In the genomic region with DNA sequence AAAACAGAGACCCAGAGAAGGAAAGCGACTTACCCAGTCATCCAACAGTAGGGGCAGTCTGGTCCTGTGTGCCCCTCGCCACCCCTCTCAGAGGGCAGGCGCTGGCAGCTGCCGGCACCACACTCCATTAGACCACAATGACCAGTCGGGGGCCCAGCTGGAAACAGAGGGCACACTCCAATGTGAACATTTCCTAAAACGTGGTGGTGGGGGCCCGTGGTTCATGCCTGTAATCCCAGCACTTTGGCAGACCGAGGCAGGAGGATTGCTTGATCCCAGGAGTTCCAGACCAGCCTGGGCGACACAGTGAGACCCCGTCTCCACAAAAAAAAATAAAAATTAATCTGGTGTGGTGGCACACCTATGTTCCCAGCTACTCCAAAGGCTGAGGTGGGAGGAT, we compare ENCODE assay signal across 11 cellular contexts. TPM values are rescaled to one million over a fixed set of nuclear protein-coding genes. Genes with fewer than 3 reads are reported as not detected.
DNase-seq lines count a peak whose midpoint lies in the region; ATAC-seq and TF ChIP-seq lines count a peak whose summit lies in the region.
"Had no signal": no experiment of that assay in that cellular context is flagged by ENCODE, and none has a peak within 500 bp of the region (broad histone marks: within the 10 kb centered on the region; RNA-seq: fewer than 3 reads in every experiment).

No MANE protein-coding gene starts in this region.

- peaks cover 34% of the 10 kb centered on the region for H4K20me1 ChIP-seq in hepatocyte (ENCODE audit: insufficient read depth, poor library complexity, severe bottlenecking)

- no peaks in the 10 kb centered on the region for H3K36me3 Mint-ChIP-seq in MCF 10A (ENCODE audit: insufficient read depth, unreplicated experiment)
- H3K36me3 Mint-ChIP-seq in T-helper 17 cell (ENCODE audit: low read depth), result no peaks in the 10 kb centered on the region
- no peaks in the 10 kb centered on the region for H3K36me3 Mint-ChIP-seq in stimulated activated effector memory CD8-positive, alpha-beta T cell treated with anti-CD3 and anti-CD28 coated beads, Interleukin-12 subunit alpha, Interleukin-12 subunit beta, amount 100 ng/mL, for 72 hours
- H3K36me3 Mint-ChIP-seq: mesothelial cell of epicardium had no signal

- H3K4me1 ChIP-seq in breast epithelium (peaks cover 0 to 14% of the 10 kb centered on the region in 2 donors), hepatocyte (ENCODE audit: insufficient read depth) (peaks cover 26% of the 10 kb centered on the region)

- H3K9me3 ChIP-seq in breast epithelium, result no peaks in the 10 kb centered on the region
- H3K9me3 ChIP-seq in T-helper 17 cell (ENCODE audit: control insufficient read depth, low read length, poor library complexity, severe bottlenecking), result no peaks in the 10 kb centered on the region
- H3K9me3 ChIP-seq in hepatocyte (ENCODE audit: low read depth), result no peaks in the 10 kb centered on the region

- ATAC-seq in T-helper 17 cell (no peak), HG03571 (IDR thresholded peaks at IDR 0.05; ENCODE audit: unreplicated experiment) (no peak)
- no peak for ATAC-seq in stimulated activated effector memory CD8-positive, alpha-beta T cell treated with anti-CD3 and anti-CD28 coated beads, Interleukin-12 subunit alpha, Interleukin-12 subunit beta, amount 100 ng/mL, for 72 hours

- H3K27me3 ChIP-seq in breast epithelium (peaks cover 0 to 4% of the 10 kb centered on the region in 2 donors), hepatocyte (no peaks in the 10 kb centered on the region)

- BruUV-seq in MCF 10A (replicated peaks; lab: Mats Ljungman, UMichigan), result no TSS peak

- no peaks in the 10 kb centered on the region for H3K9me3 Mint-ChIP-seq in MCF 10A (ENCODE audit: unreplicated experiment)
- H3K9me3 Mint-ChIP-seq in stimulated activated effector memory CD8-positive, alpha-beta T cell treated with anti-CD3 and anti-CD28 coated beads, Interleukin-12 subunit alpha, Interleukin-12 subunit beta, amount 100 ng/mL, for 72 hours, result no peaks in the 10 kb centered on the region
- H3K9me3 Mint-ChIP-seq: mesothelial cell of epicardium had no signal

- H3K9me2 ChIP-seq in hepatocyte (replicated peaks; ENCODE audit: insufficient read depth), result no peaks in the 10 kb centered on the region

- CTCF ChIA-PET in MCF 10A (lab: Yijun Ruan, JAX), result interaction anchor here (0.5 to 0.8 kb wide), 3 partner anchors 16 to 101 kb away, joined by 3 read pairs; no protein-coding TSS in a partner anchor

- peaks cover 40% of the 10 kb centered on the region for H3K79me2 ChIP-seq in hepatocyte

- H3K4me2 ChIP-seq in hepatocyte, result peak overlapping the region; percentile 86

- WGBS in hepatocyte (ENCODE audit: low lambda C conversion rate, missing lambda C conversion rate), result 95% methylated on average over 10 of the region's 10 CpGs

- intact Hi-C loops in MCF 10A (cut with micrococcal nuclease) (no loop called here), breast epithelium (cut with DNase I; ENCODE audit: low total_unique reads) (no loop called here)

- POLR2A ChIA-PET in MCF 10A (lab: Yijun Ruan, JAX), result interaction anchor here (0.7 to 3.1 kb wide), 6 partner anchors 18 to 739 kb away, joined by 3 to 16 read pairs (median 5); a partner anchor contains a TSS

- TF ChIP-seq POLR2A in breast epithelium (IDR thresholded peaks at IDR 0.05), result no peak

- DNase-seq in MCF 10A (ENCODE audit: unreplicated experiment) (no peak), breast epithelium (ENCODE audit: low spot score in 2 of 2) (no peak), T-helper 17 cell (no peak), hepatocyte (ENCODE audit: low spot score) (no peak), NK-92 (lab: John Stamatoyannopoulos, UW; ENCODE audit: unreplicated experiment) (no peak), NCI-H1436 treated with DMSO at 0.1 percent for 48 hours (lab: John Stamatoyannopoulos, UW) (no peak)
- DNase-seq in stimulated activated effector memory CD8-positive, alpha-beta T cell treated with anti-CD3 and anti-CD28 coated beads, Interleukin-12 subunit alpha, Interleukin-12 subunit beta, amount 100 ng/mL, for 72 hours (ENCODE audit: low spot score in 2 of 2), result no peak
- DNase-seq: stimulated activated CD4-positive, alpha-beta T cell treated with anti-CD3 and anti-CD28 coated beads, Interleukin-1b, Interleukin-23, amount 100 ng/mL, for 48 hours had no signal

- TF ChIP-seq CTCF in MCF 10A (IDR thresholded peaks at IDR 0.05; ENCODE audit: unreplicated experiment) (no peak), breast epithelium (IDR thresholded peaks at IDR 0.05) (no peak), hepatocyte (IDR thresholded peaks at IDR 0.05; ENCODE audit: poor library complexity) (no peak)

- H2AFZ ChIP-seq in hepatocyte, result no peak overlapping the region

- H3K4me1 Mint-ChIP-seq in MCF 10A (ENCODE audit: insufficient read depth, unreplicated experiment) (peaks cover 23% of the 10 kb centered on the region), T-helper 17 cell (peaks cover 15% of the 10 kb centered on the region)
- peaks cover 6% of the 10 kb centered on the region for H3K4me1 Mint-ChIP-seq in stimulated activated effector memory CD8-positive, alpha-beta T cell treated with anti-CD3 and anti-CD28 coated beads, Interleukin-12 subunit alpha, Interleukin-12 subunit beta, amount 100 ng/mL, for 72 hours

- H3K4me3 ChIP-seq in breast epithelium (no peak overlapping the region), hepatocyte (no peak overlapping the region)

- H3K27ac ChIP-seq in breast epithelium, result no peak overlapping the region
- peak overlapping the region; percentile 81 for H3K27ac ChIP-seq in hepatocyte

- H3K27ac Mint-ChIP-seq in MCF 10A (ENCODE audit: low read depth, unreplicated experiment) (no peak overlapping the region), T-helper 17 cell (no peak overlapping the region)
- peak overlapping the region; percentile 29 for H3K27ac Mint-ChIP-seq in stimulated activated effector memory CD8-positive, alpha-beta T cell treated with anti-CD3 and anti-CD28 coated beads, Interleukin-12 subunit alpha, Interleukin-12 subunit beta, amount 100 ng/mL, for 72 hours
- H3K27ac Mint-ChIP-seq: mesothelial cell of epicardium had no signal

- peak overlapping the region; percentile 78 for H3K4me3 Mint-ChIP-seq in MCF 10A (ENCODE audit: unreplicated experiment)
- peak overlapping the region; percentile 84 for H3K4me3 Mint-ChIP-seq in T-helper 17 cell
- peak overlapping the region; percentile 68 for H3K4me3 Mint-ChIP-seq in stimulated activated effector memory CD8-positive, alpha-beta T cell treated with anti-CD3 and anti-CD28 coated beads, Interleukin-12 subunit alpha, Interleukin-12 subunit beta, amount 100 ng/mL, for 72 hours

- no peaks in the 10 kb centered on the region for H3K27me3 Mint-ChIP-seq in MCF 10A (ENCODE audit: insufficient read depth, unreplicated experiment)
- H3K27me3 Mint-ChIP-seq in T-helper 17 cell, result peaks cover 14% of the 10 kb centered on the region

- H3K36me3 ChIP-seq in breast epithelium (no peaks in the 10 kb centered on the region), hepatocyte (replicated peaks; ENCODE audit: insufficient read depth, low read depth) (no peaks in the 10 kb centered on the region)

RNA-seq across cellular contexts. Expression of a gene that starts 0.9 kb away (rescaled TPM):
- 62.2 and 68.1 TPM in 2 replicates for total RNA-seq in MCF 10A (2022)
- total RNA-seq in breast epithelium, result 100 to 1,000 TPM in 2 of 3 donors, 10 to 100 TPM in 1; 93.3 to 160 (median 115) TPM
- 10 to 100 TPM; 26.2 to 27.1 TPM for total RNA-seq in T-helper 17 cell
- 694 and 743 TPM in 2 replicates for total RNA-seq in hepatocyte
- 450 and 568 TPM in 2 replicates for polyA plus RNA-seq in hepatocyte

RNA-seq across cellular contexts. Expression of a gene that starts 30.2 kb away (rescaled TPM):
- total RNA-seq in MCF 10A (2022), result 0.10 and 0.35 TPM in 2 replicates
- under 1 TPM in 2 of 3 donors, not detected in 1; 0.33 to 0.73 TPM for total RNA-seq in breast epithelium
- not detected for total RNA-seq in T-helper 17 cell
- total RNA-seq in hepatocyte, result 2.0 and 5.2 TPM in 2 replicates
- polyA plus RNA-seq in hepatocyte, result 0.22 and 0.64 TPM in 2 replicates
- total RNA-seq: HT-29, mesothelial cell of epicardium had no signal

RNA-seq across cellular contexts. Expression of a gene that starts 42.0 kb away (rescaled TPM):
- total RNA-seq in MCF 10A (2022), result 3.5 and 3.7 TPM in 2 replicates
- total RNA-seq in breast epithelium, result 10 to 100 TPM; 13.1 to 19.6 (median 17.0) TPM
- total RNA-seq in T-helper 17 cell, result 10 to 100 TPM; 19.9 to 21.1 TPM
- 29.4 and 34.9 TPM in 2 replicates for total RNA-seq in hepatocyte
- 23.6 and 30.3 TPM in 2 replicates for polyA plus RNA-seq in hepatocyte
